In genomic region chr14:68677901-68678300, GRCh38 we compare ENCODE assay signal across 24 cellular contexts.
DNase-seq lines count a peak whose midpoint lies in the region; ATAC-seq and TF ChIP-seq lines count a peak whose summit lies in the region.
"Had no signal": no experiment of that assay in that cellular context is flagged by ENCODE, and none has a peak within 500 bp of the region (broad histone marks: within the 10 kb centered on the region; RNA-seq: fewer than 3 reads in every experiment).

No MANE protein-coding gene starts in this region.

- CTCF ChIA-PET in RWPE1 (lab: Yijun Ruan, JAX), result interaction anchor here (0.5 kb wide), 1 partner anchor 11 kb away, joined by 3 read pairs; no protein-coding TSS in a partner anchor
- CTCF ChIA-PET in CD8-positive, alpha-beta T cell (lab: Charles Lee), result interaction anchor here (1.3 to 1.9 kb wide), 2 partner anchors 14 to 111 kb away, joined by 4 to 5 read pairs; no protein-coding TSS in a partner anchor

- no peaks in the 10 kb centered on the region for H3K27me3 ChIP-seq in BLaER1
- H3K27me3 ChIP-seq in CD8-positive, alpha-beta T cell (ENCODE audit: insufficient read depth, low read length), result no peaks in the 10 kb centered on the region
- H3K27me3 ChIP-seq: heart left ventricle, Peyer's patch had no signal

- H3K36me3 ChIP-seq in BLaER1, result no peaks in the 10 kb centered on the region
- no peaks in the 10 kb centered on the region for H3K36me3 ChIP-seq in CD8-positive, alpha-beta T cell (ENCODE audit: insufficient read depth, low read length)
- H3K36me3 ChIP-seq: HAP-1, heart left ventricle, left ventricle myocardium inferior, Peyer's patch had no signal

- H3K4me3 Mint-ChIP-seq in memory B cell, result no peak overlapping the region
- no peak overlapping the region for H3K4me3 Mint-ChIP-seq in CD8-positive, alpha-beta T cell
- H3K4me3 Mint-ChIP-seq: activated CD8-positive, alpha-beta T cell treated with anti-CD3 and anti-CD28 coated beads for 36 hours; activated naive CD8-positive, alpha-beta T cell treated with anti-CD3 and anti-CD28 coated beads, Interleukin-2, amount 10 ng/mL, durations not matched to agents 7 days and 5 days; effector memory CD8-positive, alpha-beta T cell had no signal

- H3K4me2 ChIP-seq in BLaER1, result peak overlapping the region; percentile 31; the same call in 1 of the 2 replicates

- H4K20me1 ChIP-seq in BLaER1, result no peaks in the 10 kb centered on the region

- peaks cover 61% of the 10 kb centered on the region for H3K4me1 ChIP-seq in BLaER1
- H3K4me1 ChIP-seq in CD8-positive, alpha-beta T cell (ENCODE audit: insufficient read depth, low read length), result peaks cover 21% of the 10 kb centered on the region
- H3K4me1 ChIP-seq: HAP-1 had no signal

- no peak for ATAC-seq in memory B cell (ENCODE audit: low read depth)
- no peak for ATAC-seq in stimulated activated naive CD8-positive, alpha-beta T cell treated with anti-CD3 and anti-CD28 coated beads, Interleukin-15, Interleukin-2, amounts not matched to agents 100 U/mL and 50 U/mL, for 24 hours
- no peak for ATAC-seq in CD8-positive, alpha-beta T cell
- ATAC-seq: activated CD8-positive, alpha-beta T cell treated with anti-CD3 and anti-CD28 coated beads for 36 hours; effector memory CD8-positive, alpha-beta T cell; heart left ventricle; psoas muscle had no signal

- no peaks in the 10 kb centered on the region for H3K27me3 Mint-ChIP-seq in memory B cell
- H3K27me3 Mint-ChIP-seq in CD8-positive, alpha-beta T cell (ENCODE audit: low read depth), result no peaks in the 10 kb centered on the region
- H3K27me3 Mint-ChIP-seq: activated CD8-positive, alpha-beta T cell treated with anti-CD3 and anti-CD28 coated beads for 36 hours; activated naive CD8-positive, alpha-beta T cell treated with anti-CD3 and anti-CD28 coated beads, Interleukin-2, amount 10 ng/mL, durations not matched to agents 7 days and 5 days; effector memory CD8-positive, alpha-beta T cell; naive B cell had no signal

- H3K4me1 Mint-ChIP-seq in memory B cell, result peaks cover 35% of the 10 kb centered on the region
- H3K4me1 Mint-ChIP-seq in CD8-positive, alpha-beta T cell (ENCODE audit: low read depth), result peaks cover 27% of the 10 kb centered on the region

- POLR2A ChIA-PET in RWPE1 (lab: Yijun Ruan, JAX; ENCODE audit: low non-redundant PET), result no interaction called here
- POLR2A ChIA-PET in CD8-positive, alpha-beta T cell (lab: Charles Lee), result interaction anchor here (0.7 to 1.1 kb wide), 4 partner anchors 10 to 115 kb away, joined by 3 to 4 read pairs (median 3); partner anchors contain the start of gene ZFP36L1

- no peak for TF ChIP-seq CTCF in RWPE1 (conservative IDR thresholded peaks at IDR 0.05; ENCODE audit: low read depth)
- TF ChIP-seq CTCF in CD8-positive, alpha-beta T cell (IDR thresholded peaks at IDR 0.05), result no peak

- peak overlapping the region; percentile 43 for H3K27ac Mint-ChIP-seq in memory B cell
- no peak overlapping the region for H3K27ac Mint-ChIP-seq in CD8-positive, alpha-beta T cell
- H3K27ac Mint-ChIP-seq: activated CD8-positive, alpha-beta T cell treated with anti-CD3 and anti-CD28 coated beads for 36 hours; activated naive CD8-positive, alpha-beta T cell treated with anti-CD3 and anti-CD28 coated beads, Interleukin-2, amount 10 ng/mL, durations not matched to agents 7 days and 5 days had no signal

- DNase-seq in RWPE1 (ENCODE audit: low spot score), result no peak
- no peak for DNase-seq in memory B cell (ENCODE audit: low spot score in 2 of 2)
- no peak for DNase-seq in stimulated activated naive CD8-positive, alpha-beta T cell treated with anti-CD3 and anti-CD28 coated beads, Interleukin-15, Interleukin-2, amounts not matched to agents 100 U/mL and 50 U/mL, for 24 hours
- no peak for DNase-seq in CD8-positive, alpha-beta T cell
- no peak for DNase-seq in Kasumi-1 (lab: John Stamatoyannopoulos, UW)
- no peak for DNase-seq in DMS 273 treated with DMSO at 0.1 percent for 48 hours (lab: John Stamatoyannopoulos, UW)
- DNase-seq: activated CD8-positive, alpha-beta T cell treated with anti-CD3 and anti-CD28 coated beads for 36 hours; activated naive CD8-positive, alpha-beta T cell treated with anti-CD3 and anti-CD28 coated beads, Interleukin-2, amount 10 ng/mL, durations not matched to agents 7 days and 5 days; cortex of kidney; DMS53; effector memory CD8-positive, alpha-beta T cell; erythroblast; heart left ventricle; islet precursor cell; left ventricle myocardium inferior; midbrain; naive B cell; Peyer's patch; psoas muscle; SIG-M5; stimulated activated naive CD4-positive, alpha-beta T cell treated with Interleukin-2 at 50 U/mL for 16 hours had no signal

- no peaks in the 10 kb centered on the region for H3K9me3 Mint-ChIP-seq in memory B cell
- H3K9me3 Mint-ChIP-seq in CD8-positive, alpha-beta T cell, result no peaks in the 10 kb centered on the region
- H3K9me3 Mint-ChIP-seq: activated CD8-positive, alpha-beta T cell treated with anti-CD3 and anti-CD28 coated beads for 36 hours; effector memory CD8-positive, alpha-beta T cell had no signal

- H3K36me3 Mint-ChIP-seq in memory B cell, result peaks cover 21% of the 10 kb centered on the region
- H3K36me3 Mint-ChIP-seq in CD8-positive, alpha-beta T cell, result no peaks in the 10 kb centered on the region
- H3K36me3 Mint-ChIP-seq: activated naive CD8-positive, alpha-beta T cell treated with anti-CD3 and anti-CD28 coated beads, Interleukin-2, amount 10 ng/mL, durations not matched to agents 7 days and 5 days had no signal

- H3K9me3 ChIP-seq in BLaER1, result no peaks in the 10 kb centered on the region
- H3K9me3 ChIP-seq in CD8-positive, alpha-beta T cell (ENCODE audit: low read length), result no peaks in the 10 kb centered on the region
- H3K9me3 ChIP-seq: HAP-1, heart left ventricle, left ventricle myocardium inferior, Peyer's patch, psoas muscle had no signal

- H3K27ac ChIP-seq in BLaER1 (no peak overlapping the region), RWPE1 (peak overlapping the region; percentile 92), skin epidermis (peak overlapping the region in 13 of 21 experiments; percentile 19 to 84 (median 72))
- H3K27ac ChIP-seq in CD8-positive, alpha-beta T cell (ENCODE audit: low read depth, low read length), result no peak overlapping the region
- H3K27ac ChIP-seq: heart left ventricle, left ventricle myocardium inferior, Peyer's patch, psoas muscle had no signal

- intact Hi-C loops in CD8-positive, alpha-beta T cell (cut with DNase I, micrococcal nuclease), result no loop called here

- H3K4me3 ChIP-seq in BLaER1 (no peak overlapping the region), skin epidermis (no peak overlapping the region)
- H3K4me3 ChIP-seq in CD8-positive, alpha-beta T cell (ENCODE audit: low read depth, low read length), result no peak overlapping the region
- H3K4me3 ChIP-seq: HAP-1, heart left ventricle, left ventricle myocardium inferior, Peyer's patch, psoas muscle had no signal

- H3K9ac ChIP-seq in BLaER1, result no peak overlapping the region

Comparison
In these comparisons a context has a peak if more than half of its experiments do, and no peak if none do; other contexts are left out.
1. H3K27ac ChIP-seq: peak in RWPE1 (single experiment) and skin epidermis (13 of 21); none in BLaER1 (single experiment) and CD8-positive, alpha-beta T cell (single experiment).